ENCODE assay signal across 20 cellular contexts in the genomic region with DNA sequence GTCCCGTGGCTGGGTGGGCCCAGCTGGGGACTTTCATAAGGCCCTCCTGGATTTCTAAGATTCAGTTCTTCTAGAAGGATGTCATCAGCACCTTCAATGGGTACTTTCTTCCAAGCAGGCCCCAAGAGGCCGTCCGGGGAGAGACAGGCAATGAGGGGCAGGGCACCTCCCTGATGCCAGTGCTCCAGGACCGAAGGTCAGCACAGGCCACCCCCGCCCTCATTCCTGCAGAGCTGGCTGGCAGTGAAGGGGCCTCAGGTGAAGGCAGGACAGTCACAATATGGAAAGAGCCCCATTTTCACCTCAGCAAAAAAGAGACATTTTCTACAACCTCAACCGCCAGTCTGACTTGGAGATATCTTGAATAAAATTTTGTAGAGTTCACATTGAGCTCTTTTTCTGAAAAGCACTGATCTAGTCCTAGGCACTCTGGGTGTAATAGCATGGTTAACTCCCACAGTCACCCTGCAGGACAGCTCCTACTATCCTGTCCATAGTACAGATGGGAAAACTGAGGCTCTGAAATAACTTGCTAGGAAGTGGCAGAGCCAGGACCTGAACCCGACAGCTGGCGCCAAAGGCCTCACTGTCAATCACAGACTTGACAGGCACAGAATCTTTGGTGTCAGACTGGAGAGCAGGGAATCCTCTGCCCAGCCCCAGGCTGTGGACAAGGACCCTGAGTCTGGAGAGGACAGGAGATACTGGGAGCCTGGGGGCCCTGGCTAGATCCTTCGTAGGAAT. TPM values are rescaled to one million over a fixed set of nuclear protein-coding genes. Genes with fewer than 3 reads are reported as not detected.
DNase-seq lines count a peak whose midpoint lies in the region; ATAC-seq, FAIRE-seq and TF ChIP-seq lines count a peak whose summit lies in the region.
"Had no signal": no experiment of that assay in that cellular context is flagged by ENCODE, and none has a peak within 500 bp of the region (broad histone marks: within the 10 kb centered on the region; RNA-seq: fewer than 3 reads in every experiment).

No MANE protein-coding gene starts in this region.

- H4K20me1 ChIP-seq in OCI-LY3 (ENCODE audit: insufficient read depth, low read length) (peaks cover 12% of the 10 kb centered on the region; the same call in 1 of the 2 replicates), endothelial cell of umbilical vein (replicated peaks; ENCODE audit: control insufficient read depth, extremely low read depth, insufficient read depth, low read length) (no peaks in the 10 kb centered on the region)

- H2AFZ ChIP-seq in OCI-LY3 (ENCODE audit: low read depth, low read length) (no peak overlapping the region), endothelial cell of umbilical vein (ENCODE audit: low read depth, low read length) (no peak overlapping the region)
- H2AFZ ChIP-seq: GM23248 had no signal

- POLR2A ChIA-PET in endothelial cell of umbilical vein (lab: Charles Lee) = no interaction called here

- H3K27me3 ChIP-seq in right atrium auricular region (no peaks in the 10 kb centered on the region), OCI-LY3 (ENCODE audit: low read depth, low read length) (no peaks in the 10 kb centered on the region), endothelial cell of umbilical vein (ENCODE audit: control insufficient read depth in 2 of 2, insufficient read depth in 2 of 2, low read length in 2 of 2) (no peaks in the 10 kb centered on the region), transverse colon (no peaks in the 10 kb centered on the region)

- in situ Hi-C loops in transverse colon (cut with MboI; ENCODE audit: low pct_ligation_motif_present in 1 of 4, low pct_unique_long_range_greater_than_20kb in 1 of 4, low sequenced_read_pairs in 3 of 4) = loop anchor here in 2 of 4 donors (25.0 kb wide), 1 partner anchor 94 kb away; a partner anchor contains a TSS

- TF ChIP-seq POLR2A in endothelial cell of umbilical vein (IDR thresholded peaks at IDR 0.05; ENCODE audit: low read depth, low read length) (no peak), transverse colon (IDR thresholded peaks at IDR 0.05) (no peak)

- dilution Hi-C loops in endothelial cell of umbilical vein (cut with MboI; ENCODE audit: extremely low pct_ligation_motif_present, low sequenced_read_pairs) = no loop called here

- TSS peak; percentile 9 for BruUV-seq in endothelial cell of umbilical vein (replicated peaks; lab: Mats Ljungman, UMichigan)

- peak overlapping the region; percentile 59; the same call in 1 of the 2 replicates for H3K4me2 ChIP-seq in OCI-LY3 (ENCODE audit: low read length)
- H3K4me2 ChIP-seq in endothelial cell of umbilical vein (ENCODE audit: insufficient read depth, low read length) = no peak overlapping the region
- H3K4me2 ChIP-seq: SK-N-SH had no signal

- no peaks in the 10 kb centered on the region for H3K79me2 ChIP-seq in OCI-LY3 (ENCODE audit: low read length)
- no peaks in the 10 kb centered on the region for H3K79me2 ChIP-seq in endothelial cell of umbilical vein (ENCODE audit: control insufficient read depth, insufficient read depth, low read length)

- H3K4me3 ChIP-seq in right atrium auricular region (no peak overlapping the region), OCI-LY3 (ENCODE audit: low read length) (no peak overlapping the region), endothelial cell of umbilical vein (replicated peaks in 1 of 3; ENCODE audit: insufficient read depth in 1 of 3, low read depth in 1 of 3, low read length in 3 of 3) (no peak overlapping the region), transverse colon (no peak overlapping the region)
- H3K4me3 ChIP-seq: GM23248, HAP-1, K562 had no signal

- H3K27ac ChIP-seq in right atrium auricular region (no peak overlapping the region), OCI-LY3 (ENCODE audit: low read length) (no peak overlapping the region), endothelial cell of umbilical vein (ENCODE audit: insufficient read depth, low read depth, low read length) (no peak overlapping the region), transverse colon (no peak overlapping the region)
- H3K27ac ChIP-seq: GM23248 had no signal

- H3K9ac ChIP-seq in OCI-LY3 (ENCODE audit: low read length) (no peak overlapping the region), endothelial cell of umbilical vein (replicated peaks; ENCODE audit: extremely low read depth, insufficient read depth, low read length) (no peak overlapping the region)
- H3K9ac ChIP-seq: GM23248, SK-N-SH had no signal

- peak; percentile 14 for DNase-seq in left ventricle myocardium superior
- DNase-seq in right atrium auricular region (ENCODE audit: low spot score) = no peak
- no peak for DNase-seq in endothelial cell of umbilical vein (ENCODE audit: low read depth, low spot score)
- peak; percentile 42 for DNase-seq in transverse colon
- DNase-seq in CD1c-positive myeloid dendritic cell (ENCODE audit: extremely low spot score) = no peak
- DNase-seq: C1 segment of cervical spinal cord, DMS 273 treated with DMSO at 0.1 percent for 48 hours, DND-41, GM23248, NCI-H1092 treated with DMSO at 0.1 percent for 48 hours, NCI-H2081, SHP77, SK-N-SH had no signal

- H3K4me1 ChIP-seq in right atrium auricular region (peaks cover 0 to 28% of the 10 kb centered on the region in 2 donors), OCI-LY3 (ENCODE audit: low read length) (peaks cover 28% of the 10 kb centered on the region), endothelial cell of umbilical vein (ENCODE audit: control insufficient read depth, extremely low read depth, insufficient read depth, low read length) (no peaks in the 10 kb centered on the region), transverse colon (peaks cover 0 to 28% (median 3%) of the 10 kb centered on the region in 4 donors)
- H3K4me1 ChIP-seq: HAP-1 had no signal

- no peak for FAIRE-seq in endothelial cell of umbilical vein (lab: Jason Lieb, UNC)
- FAIRE-seq: G401.6, K562, RCC 7860 had no signal

- H3K9me3 ChIP-seq in right atrium auricular region (no peaks in the 10 kb centered on the region), OCI-LY3 (ENCODE audit: insufficient read depth, low read length) (no peaks in the 10 kb centered on the region), endothelial cell of umbilical vein (replicated peaks; ENCODE audit: control insufficient read depth, insufficient read depth, low read length) (no peaks in the 10 kb centered on the region), transverse colon (no peaks in the 10 kb centered on the region)
- H3K9me3 ChIP-seq: HAP-1, SK-N-SH had no signal

- ATAC-seq in left ventricle myocardium superior (no peak), HG02610 (IDR thresholded peaks at IDR 0.05; ENCODE audit: unreplicated experiment) (no peak), GM19452 (IDR thresholded peaks at IDR 0.05; ENCODE audit: unreplicated experiment) (no peak)
- ATAC-seq: K562 had no signal

- intact Hi-C loops in left ventricle myocardium superior (cut with micrococcal nuclease) = no loop called here
- intact Hi-C loops in endothelial cell of umbilical vein (cut with micrococcal nuclease) = no loop called here
- intact Hi-C loops in transverse colon (cut with DNase I; ENCODE audit: low total_unique reads) = no loop called here

- no peak for TF ChIP-seq EP300 in transverse colon (IDR thresholded peaks at IDR 0.05; ENCODE audit: low read depth)

- H3K36me3 ChIP-seq in right atrium auricular region (peaks cover 92% of the 10 kb centered on the region), OCI-LY3 (replicated peaks; ENCODE audit: low read depth, low read length) (peaks cover 6% of the 10 kb centered on the region), endothelial cell of umbilical vein (ENCODE audit: control insufficient read depth in 2 of 2, extremely low read depth in 1 of 2, insufficient read depth in 2 of 2, low read length in 2 of 2) (peaks cover 21 to 92% of the 10 kb centered on the region in 2 experiments), transverse colon (peaks cover 0 to 53% (median 15%) of the 10 kb centered on the region in 4 donors)

- TF ChIP-seq CTCF in right atrium auricular region (IDR thresholded peaks at IDR 0.05) = no peak
- TF ChIP-seq CTCF in OCI-LY3 (IDR thresholded peaks at IDR 0.05; ENCODE audit: low read depth, low read length) = no peak
- TF ChIP-seq CTCF in endothelial cell of umbilical vein (IDR thresholded peaks at IDR 0.05; ENCODE audit: extremely low read depth in 1 of 2, insufficient read depth in 1 of 2, low read depth in 1 of 2, low read length in 2 of 2) = no peak
- TF ChIP-seq CTCF in transverse colon (IDR thresholded peaks at IDR 0.05) = no peak

- CTCF ChIA-PET in endothelial cell of umbilical vein (lab: Charles Lee) = interaction anchor here (0.7 to 0.9 kb wide), 2 partner anchors 11 to 266 kb away, joined by 3 read pairs; no protein-coding TSS in a partner anchor

- WGBS in transverse colon (ENCODE audit: low coverage in 1 of 2), 2 donors = 75 to 80% methylated on average over 2 to 9 of the region's 9 CpGs

- no peaks in the 10 kb centered on the region for H3K9me1 ChIP-seq in endothelial cell of umbilical vein (replicated peaks; ENCODE audit: control insufficient read depth, extremely low read depth, insufficient read depth, low read length)

TF ChIP-seq in endothelial cell of umbilical vein, 7 proteins besides CTCF, POLR2A, EP300 and RAD21:
- TF ChIP-seq FOS (IDR thresholded peaks at IDR 0.05; ENCODE audit: borderline replicate concordance, insufficient read depth, low read length) (no peak), EZH2 (IDR thresholded peaks at IDR 0.05; ENCODE audit: borderline replicate concordance, low read depth, low read length, severe bottlenecking) (no peak), JUN (IDR thresholded peaks at IDR 0.05; ENCODE audit: borderline replicate concordance, insufficient read depth, insufficient read length, low read depth) (no peak), POLR2AphosphoS5 (IDR thresholded peaks at IDR 0.05; ENCODE audit: insufficient read depth, low read depth, low read length) (no peak), MYC (IDR thresholded peaks at IDR 0.05; ENCODE audit: low read depth, low read length) (no peak), GATA2 (IDR thresholded peaks at IDR 0.05; ENCODE audit: insufficient read depth, insufficient read length, low read depth, low read length) (no peak)
- TF ChIP-seq, protein P1, sequence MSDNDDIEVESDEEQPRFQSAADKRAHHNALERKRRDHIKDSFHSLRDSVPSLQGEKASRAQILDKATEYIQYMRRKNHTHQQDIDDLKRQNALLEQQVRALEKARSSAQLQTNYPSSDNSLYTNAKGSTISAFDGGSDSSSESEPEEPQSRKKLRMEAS (IDR thresholded peaks at IDR 0.05; ENCODE audit: insufficient read depth, insufficient read length) = no peak
TF ChIP-seq in endothelial cell of umbilical vein: peak in this region for 0.

RNA-seq across cellular contexts. Expression of a gene that starts 50.3 kb away (rescaled TPM):
- total RNA-seq in left ventricle myocardium superior (35.6 TPM), right atrium auricular region (10 to 100 TPM; 52.0 to 57.7 TPM), endothelial cell of umbilical vein (201 and 236 TPM in 2 replicates), transverse colon (100 to 1,000 TPM; 219 to 403 (median 288) TPM)
- polyA plus RNA-seq in endothelial cell of umbilical vein = 40.3 and 50.3 TPM in 2 replicates
- polyA plus RNA-seq in endothelial cell of umbilical vein (2011; cell fraction: cytosol; rRNA removed) = 95.8 and 98.7 TPM in 2 replicates
- 211 and 231 TPM in 2 replicates for polyA plus RNA-seq in endothelial cell of umbilical vein (2011; cell fraction: nucleus; rRNA removed)
- 146 and 186 TPM in 2 replicates for polyA plus RNA-seq in endothelial cell of umbilical vein (2012)
- polyA minus RNA-seq in endothelial cell of umbilical vein = 94.2 and 103 TPM in 2 replicates
- 10.5 TPM for polyA minus RNA-seq in endothelial cell of umbilical vein (2011; cell fraction: cytosol; rRNA and poly(A)+ RNA removed)
- 62.3 and 92.5 TPM in 2 replicates for polyA minus RNA-seq in endothelial cell of umbilical vein (2011; cell fraction: nucleus; rRNA and poly(A)+ RNA removed)

Comparison
In these comparisons a context has a peak if more than half of its experiments do, and no peak if none do; other contexts are left out.
1. DNase-seq: peak in left ventricle myocardium superior (single experiment) and transverse colon (single experiment); none in right atrium auricular region (single experiment), endothelial cell of umbilical vein (single experiment) and CD1c-positive myeloid dendritic cell (single experiment).